ENCODE assay signal across 13 cellular contexts in genomic region chr4:26130173-26130572, GRCh38.
A peak's percentile ranks its signal among the peaks of the same experiment; 100 is the strongest.
DNase-seq lines count a peak whose midpoint lies in the region; ATAC-seq, FAIRE-seq and TF ChIP-seq lines count a peak whose summit lies in the region.
"Had no signal": no experiment of that assay in that cellular context is flagged by ENCODE, and none has a peak within 500 bp of the region (broad histone marks: within the 10 kb centered on the region; RNA-seq: fewer than 3 reads in every experiment).

No MANE protein-coding gene starts in this region.

- H3K27me3 Mint-ChIP-seq in mesothelial cell of epicardium (ENCODE audit: low read depth): no peaks in the 10 kb centered on the region

- FAIRE-seq in GM12891 (lab: Jason Lieb, UNC): peak; percentile 91

- no peak for DNase-seq in GM12891 (ENCODE audit: insufficient read length, low spot score)
- no peak for DNase-seq in NCI-H2029 treated with DMSO at 0.1 percent for 48 hours (lab: John Stamatoyannopoulos, UW)
- no peak for DNase-seq in NCI-H345 treated with DMSO at 0.1 percent for 48 hours (lab: John Stamatoyannopoulos, UW; ENCODE audit: unreplicated experiment)
- DNase-seq in retina: no peak
- no peak for DNase-seq in mesothelial cell of epicardium (ENCODE audit: low spot score in 2 of 2, unreplicated experiment in 2 of 2)
- DNase-seq: endodermal cell; NCI-H1436 treated with DMSO at 0.1 percent for 48 hours; nephron progenitor cell; stimulated activated CD4-positive, alpha-beta T cell treated with anti-CD3 and anti-CD28 coated beads, Interleukin-2, amount 100 ng/mL, for 24 hours; uterus had no signal

- no peak for TF ChIP-seq CTCF in mesothelial cell of epicardium (IDR thresholded peaks at IDR 0.05; ENCODE audit: unreplicated experiment)

- no peak overlapping the region for H3K27ac Mint-ChIP-seq in mesothelial cell of epicardium
- H3K27ac Mint-ChIP-seq: endodermal cell, nephron progenitor cell had no signal

- H3K4me1 Mint-ChIP-seq in mesothelial cell of epicardium: no peaks in the 10 kb centered on the region
- H3K4me1 Mint-ChIP-seq: endodermal cell, nephron progenitor cell had no signal

- no peak overlapping the region for H3K4me3 Mint-ChIP-seq in mesothelial cell of epicardium
- H3K4me3 Mint-ChIP-seq: endodermal cell, nephron progenitor cell had no signal

- TF ChIP-seq POLR2A in GM12891 (IDR thresholded peaks at IDR 0.05; ENCODE audit: low read depth, low read length): no peak

- no peaks in the 10 kb centered on the region for H3K36me3 Mint-ChIP-seq in mesothelial cell of epicardium

- peak; percentile 60 for ATAC-seq in GM19025 (IDR thresholded peaks at IDR 0.05; ENCODE audit: low read depth, unreplicated experiment)
- ATAC-seq in HG02642 (IDR thresholded peaks at IDR 0.05; ENCODE audit: poor library complexity, unreplicated experiment): peak; percentile 70
- ATAC-seq in HG03558 (IDR thresholded peaks at IDR 0.05; ENCODE audit: extremely low read depth, unreplicated experiment): peak; percentile 55

- peaks cover 6% of the 10 kb centered on the region for H3K9me3 Mint-ChIP-seq in mesothelial cell of epicardium

TF ChIP-seq in GM12891, 5 proteins besides CTCF, POLR2A, EP300 and RAD21:
- TF ChIP-seq SPI1 (IDR thresholded peaks at IDR 0.05; ENCODE audit: low read depth, low read length) (no peak), TAF1 (IDR thresholded peaks at IDR 0.05; ENCODE audit: low read depth, low read length) (no peak), POLR2AphosphoS5 (IDR thresholded peaks at IDR 0.05; ENCODE audit: low read depth, low read length) (no peak), POU2F2 (IDR thresholded peaks at IDR 0.05; ENCODE audit: low read depth, low read length) (no peak; the same call in 1 of the 2 replicates), PAX5 (IDR thresholded peaks at IDR 0.05; ENCODE audit: insufficient read depth, low read length, severe bottlenecking) (no peak)
